ENCODE assay signal across 8 cellular contexts in genomic region chr13:32164622-32165268, GRCh38.
DNase-seq lines count a peak whose midpoint lies in the region; TF ChIP-seq lines count a peak whose summit lies in the region.

No MANE protein-coding gene starts in this region.

- H2AFZ ChIP-seq in KMS-11 (ENCODE audit: low read depth) (peak overlapping the region; percentile 92), OCI-LY3 (ENCODE audit: low read depth, low read length) (peak overlapping the region; percentile 99), mammary epithelial cell (ENCODE audit: low read depth, low read length) (peak overlapping the region; percentile 74)

- H3K36me3 ChIP-seq in KMS-11 (ENCODE audit: insufficient read depth) (no peaks in the 10 kb centered on the region), OCI-LY3 (replicated peaks; ENCODE audit: low read depth, low read length) (no peaks in the 10 kb centered on the region), mammary epithelial cell (ENCODE audit: insufficient read depth, low read length) (no peaks in the 10 kb centered on the region), thyroid gland (no peaks in the 10 kb centered on the region)

- TF ChIP-seq POLR2A in thyroid gland (IDR thresholded peaks at IDR 0.05), result no peak

- H3K27me3 ChIP-seq in AG04450 (ENCODE audit: control insufficient read depth, insufficient read depth, low read length) (no peaks in the 10 kb centered on the region), KMS-11 (ENCODE audit: insufficient read depth, low read depth) (no peaks in the 10 kb centered on the region), OCI-LY3 (ENCODE audit: low read depth, low read length) (no peaks in the 10 kb centered on the region), mammary epithelial cell (ENCODE audit: insufficient read depth, low read length) (no peaks in the 10 kb centered on the region), thyroid gland (no peaks in the 10 kb centered on the region)

- peak; percentile 20 for DNase-seq in AG04450 (ENCODE audit: low read depth, low spot score)
- no peak for DNase-seq in mammary epithelial cell
- DNase-seq in kidney glomerular epithelial cell (lab: John Stamatoyannopoulos, UW), result peak; percentile 71
- peak in 1 of 2 donors; percentile 18 for DNase-seq in thyroid gland
- no peak for DNase-seq in mucosa of gallbladder (ENCODE audit: low spot score)

- no TSS peak for BruUV-seq in mammary epithelial cell (replicated peaks; lab: Mats Ljungman, UMichigan)

- H3K9ac ChIP-seq in KMS-11 (no peak overlapping the region), OCI-LY3 (ENCODE audit: low read length) (no peak overlapping the region; the same call in 1 of the 2 replicates), mammary epithelial cell (ENCODE audit: insufficient read depth, low read length) (no peak overlapping the region)

- H3K79me2 ChIP-seq in KMS-11 (ENCODE audit: insufficient read depth, low read depth) (no peaks in the 10 kb centered on the region), OCI-LY3 (ENCODE audit: low read length) (no peaks in the 10 kb centered on the region), mammary epithelial cell (ENCODE audit: insufficient read depth, low read length) (no peaks in the 10 kb centered on the region)

- CTCF ChIA-PET in AG04450 (lab: Charles Lee), result interaction anchor here (0.7 to 3.8 kb wide), 34 partner anchors 8 to 866 kb away, joined by 3 to 28 read pairs (median 4); partner anchors contain the start of genes BRCA2 and ZAR1L
- CTCF ChIA-PET in mammary epithelial cell (lab: Charles Lee; ENCODE audit: low non-redundant PET), result no interaction called here

- H3K4me1 ChIP-seq in KMS-11 (ENCODE audit: low read depth, poor library complexity, severe bottlenecking) (no peaks in the 10 kb centered on the region), OCI-LY3 (ENCODE audit: low read length) (peaks cover 7% of the 10 kb centered on the region; the same call in 1 of the 2 replicates), mammary epithelial cell (ENCODE audit: insufficient read depth, low read length) (peaks cover 6% of the 10 kb centered on the region), thyroid gland (no peaks in the 10 kb centered on the region)

- H3K4me2 ChIP-seq in KMS-11, result no peak overlapping the region
- peak overlapping the region; percentile 62 for H3K4me2 ChIP-seq in OCI-LY3 (ENCODE audit: low read length)
- H3K4me2 ChIP-seq in mammary epithelial cell (ENCODE audit: insufficient read depth, low read depth, low read length), result no peak overlapping the region

- POLR2A ChIA-PET in AG04450 (lab: Yijun Ruan, JAX), result interaction anchor here (2.2 kb wide), 1 partner anchor 47 kb away, joined by 7 read pairs; no protein-coding TSS in a partner anchor

- dilution Hi-C loops in mammary epithelial cell (cut with HindIII; ENCODE audit: low sequenced_read_pairs), result no loop called here

- in situ Hi-C loops in mammary epithelial cell (cut with MboI; ENCODE audit: low sequenced_read_pairs in 2 of 2), result no loop called here

- TF ChIP-seq CTCF in AG04450 (IDR thresholded peaks at IDR 0.05; ENCODE audit: low read depth, low read length), result peak; percentile 73
- TF ChIP-seq CTCF in GM12874 (IDR thresholded peaks at IDR 0.05; ENCODE audit: insufficient read depth, low read depth, low read length), result peak; percentile 55
- TF ChIP-seq CTCF in KMS-11 (conservative IDR thresholded peaks at IDR 0.05; ENCODE audit: low read depth, low read length), result peak; percentile 66
- TF ChIP-seq CTCF in OCI-LY3 (IDR thresholded peaks at IDR 0.05; ENCODE audit: low read depth, low read length), result peak; percentile 78
- TF ChIP-seq CTCF in mammary epithelial cell (conservative IDR thresholded peaks at IDR 0.05 in 1 of 2, IDR thresholded peaks at IDR 0.05 in 1 of 2; ENCODE audit: extremely low read depth in 1 of 2, insufficient read depth in 1 of 2, low read depth in 1 of 2, low read length in 2 of 2), result peak; percentile 44 to 61
- TF ChIP-seq CTCF in thyroid gland (IDR thresholded peaks at IDR 0.05), result peak in 5 of 6 experiments; percentile 14 to 67 (median 39)

- intact Hi-C loops in mammary epithelial cell (cut with micrococcal nuclease), result loop anchor here (5.0 kb wide), 1 partner anchor 132 kb away; the partner anchor contains the start of gene FRY
- intact Hi-C loops in thyroid gland (cut with DNase I), result no loop called here

- H4K20me1 ChIP-seq in KMS-11 (ENCODE audit: insufficient read depth) (no peaks in the 10 kb centered on the region), OCI-LY3 (ENCODE audit: insufficient read depth, low read length) (no peaks in the 10 kb centered on the region), mammary epithelial cell (ENCODE audit: insufficient read depth, low read length) (no peaks in the 10 kb centered on the region)

- H3K27ac ChIP-seq in AG04450 (ENCODE audit: low read depth, low read length) (no peak overlapping the region), KMS-11 (no peak overlapping the region), OCI-LY3 (ENCODE audit: low read length) (no peak overlapping the region), mammary epithelial cell (ENCODE audit: insufficient read depth, low read depth, low read length) (no peak overlapping the region), thyroid gland (no peak overlapping the region)

- no peaks in the 10 kb centered on the region for H3K9me3 ChIP-seq in AG04450 (ENCODE audit: control insufficient read depth, insufficient read depth, low read length)
- H3K9me3 ChIP-seq in OCI-LY3 (ENCODE audit: insufficient read depth, low read length), result no peaks in the 10 kb centered on the region
- no peaks in the 10 kb centered on the region for H3K9me3 ChIP-seq in mammary epithelial cell (replicated peaks; ENCODE audit: insufficient read depth, low read length)
- H3K9me3 ChIP-seq in thyroid gland, result no peaks in the 10 kb centered on the region

- 97% methylated on average over 4 of the region's 4 CpGs for WGBS in mammary epithelial cell (ENCODE audit: low coverage, missing lambda C conversion rate)
- WGBS in thyroid gland, 2 donors, result 62 to 67% methylated on average over 4 of the region's 4 CpGs

- H3K4me3 ChIP-seq in AG04450 (ENCODE audit: low read depth, low read length), result no peak overlapping the region
- H3K4me3 ChIP-seq in KMS-11 (IDR thresholded peaks at IDR 0.05; ENCODE audit: insufficient read depth, low read depth, low read length), result no peak overlapping the region
- peak overlapping the region; percentile 27 for H3K4me3 ChIP-seq in OCI-LY3 (ENCODE audit: low read length)
- no peak overlapping the region for H3K4me3 ChIP-seq in mammary epithelial cell (replicated peaks in 1 of 3; ENCODE audit: insufficient read depth in 1 of 3, low read depth in 2 of 3, low read length in 3 of 3)
- H3K4me3 ChIP-seq in thyroid gland (replicated peaks in 1 of 3), result no peak overlapping the region

Comparison
In these comparisons a context has a peak if more than half of its experiments do, and no peak if none do; other contexts are left out.
1. DNase-seq: peak in AG04450 (single experiment) and kidney glomerular epithelial cell (single experiment); none in mammary epithelial cell (single experiment) and mucosa of gallbladder (single experiment).
2. Peak in every context shown above with its lines, with median percentiles within 50 percentile points of each other: CTCF ChIP-seq and H2AFZ ChIP-seq.